14 cellular contexts compared by ENCODE assay signal in genomic region chr2:20353597-20353996, GRCh38. TPM values are rescaled to one million over a fixed set of nuclear protein-coding genes. Genes with fewer than 3 reads are reported as not detected.
A peak's percentile ranks its signal among the peaks of the same experiment; 100 is the strongest.
DNase-seq lines count a peak whose midpoint lies in the region; ATAC-seq and TF ChIP-seq lines count a peak whose summit lies in the region.
"Had no signal": no experiment of that assay in that cellular context is flagged by ENCODE, and none has a peak within 500 bp of the region (broad histone marks: within the 10 kb centered on the region; RNA-seq: fewer than 3 reads in every experiment).

No MANE protein-coding gene starts in this region.

- in situ Hi-C loops in IMR-90 (cut with MboI; ENCODE audit: low sequenced_read_pairs): no loop called here

- H3K79me2 ChIP-seq in H9 (ENCODE audit: insufficient read depth, low read length): peaks cover 14% of the 10 kb centered on the region; the same call in 1 of the 2 replicates

- H2AK9ac ChIP-seq in IMR-90 (replicated peaks; ENCODE audit: low read depth, low read length, poor library complexity): no peak overlapping the region

- H2BK120ac ChIP-seq in IMR-90 (ENCODE audit: low read depth, low read length) (no peak overlapping the region), H9 (ENCODE audit: low read depth, low read length, poor library complexity, severe bottlenecking) (no peak overlapping the region)

- no peaks in the 10 kb centered on the region for H3K27me3 ChIP-seq in IMR-90 (ENCODE audit: control insufficient read depth, insufficient read depth, low read length)
- H3K27me3 ChIP-seq in H9 (ENCODE audit: insufficient read depth, low read length): no peaks in the 10 kb centered on the region
- H3K27me3 ChIP-seq: BLaER1 had no signal

- H2BK12ac ChIP-seq in H9 (ENCODE audit: insufficient read length, low read depth, low read length): no peak overlapping the region

- H3K4me2 ChIP-seq in IMR-90 (ENCODE audit: low read depth, low read length) (no peak overlapping the region), H9 (ENCODE audit: insufficient read depth, insufficient read length, low read length) (no peak overlapping the region)
- H3K4me2 ChIP-seq: BLaER1 had no signal

- H3K14ac ChIP-seq in IMR-90 (replicated peaks; ENCODE audit: low read depth, low read length) (no peak overlapping the region), H9 (ENCODE audit: insufficient read depth, low read length) (no peak overlapping the region)

- H3K9me3 Mint-ChIP-seq in H9: no peaks in the 10 kb centered on the region
- H3K9me3 Mint-ChIP-seq: neural crest cell had no signal

- H3K23ac ChIP-seq in IMR-90 (ENCODE audit: low read depth, low read length): no peak overlapping the region; the same call in 1 of the 2 replicates
- H3K23ac ChIP-seq in H9 (ENCODE audit: insufficient read length, low read depth, low read length): no peak overlapping the region

- H3T11ph ChIP-seq in H9 (ENCODE audit: low read length): no peak overlapping the region

- H4K91ac ChIP-seq in IMR-90 (ENCODE audit: insufficient read depth, low read depth, low read length): no peak overlapping the region
- H4K91ac ChIP-seq in H9 (ENCODE audit: insufficient read length, low read depth, low read length): no peak overlapping the region

- H3K27ac Mint-ChIP-seq in H9: no peak overlapping the region

- WGBS in IMR-90 (ENCODE audit: extremely low coverage in 2 of 2, insufficient read length in 1 of 2), 2 experiments: no CpG with 5 or more reads among the region's 5 CpGs
- no CpG with 5 or more reads among the region's 5 CpGs for WGBS in H9 (ENCODE audit: extremely low coverage, insufficient read length, low lambda C conversion rate)

- no peaks in the 10 kb centered on the region for H3K36me3 ChIP-seq in IMR-90 (ENCODE audit: control insufficient read depth, insufficient read depth, low read length)

- H3K79me1 ChIP-seq in IMR-90 (ENCODE audit: low read depth in 1 of 2, low read length in 2 of 2): peaks cover 0 to 12% of the 10 kb centered on the region in 2 experiments; a peak in 3 of 4 replicates
- no peaks in the 10 kb centered on the region for H3K79me1 ChIP-seq in H9 (ENCODE audit: insufficient read depth, low read depth, low read length, poor library complexity, severe bottlenecking)

- H2AK5ac ChIP-seq in IMR-90 (ENCODE audit: low read depth, low read length) (peak overlapping the region; percentile 53; the same call in 1 of the 2 replicates), H9 (ENCODE audit: insufficient read length, low read length) (no peak overlapping the region)

- H2AFZ ChIP-seq in IMR-90 (replicated peaks; ENCODE audit: low read length, poor library complexity) (no peak overlapping the region), H9 (ENCODE audit: low read length) (no peak overlapping the region)

- DNase-seq in COLO668 (lab: John Stamatoyannopoulos, UW; ENCODE audit: unreplicated experiment): peak; percentile 80
- DNase-seq in IMR-90: no peak
- DNase-seq in NCI-H82 (lab: John Stamatoyannopoulos, UW): peak; percentile 98
- no peak for DNase-seq in H9
- DNase-seq in activated CD8-positive, alpha-beta memory T cell treated with anti-CD3 and anti-CD28 coated beads, Interleukin-2, amount 50 U/mL, for 4 hours: no peak
- no peak for DNase-seq in superior temporal gyrus (ENCODE audit: extremely low spot score)
- DNase-seq: activated CD8-positive, alpha-beta memory T cell treated with anti-CD3 and anti-CD28 coated beads for 24 hours; dermis blood vessel endothelial cell; H7; KG1 had no signal

- no TSS peak for BruUV-seq in IMR-90 (replicated peaks; lab: Mats Ljungman, UMichigan)

- intact Hi-C loops in IMR-90 (cut with micrococcal nuclease): no loop called here

- no peak overlapping the region for H2BK5ac ChIP-seq in IMR-90 (ENCODE audit: low read depth, low read length, poor library complexity, severe bottlenecking)
- H2BK5ac ChIP-seq in H9 (ENCODE audit: insufficient read length, low read length): no peak overlapping the region

- H3K56ac ChIP-seq in IMR-90 (ENCODE audit: extremely low read depth, insufficient read depth, low read length) (no peak overlapping the region), H9 (ENCODE audit: insufficient read length, low read depth, low read length) (no peak overlapping the region)

- no peaks in the 10 kb centered on the region for H3K27me3 Mint-ChIP-seq in H9 (ENCODE audit: low read depth)

- dilution Hi-C loops in IMR-90 (cut with HindIII; ENCODE audit: low sequenced_read_pairs, unreplicated experiment): no loop called here

- CTCF ChIA-PET in IMR-90 (lab: Yijun Ruan, JAX): no interaction called here

- no peak overlapping the region for H2BK20ac ChIP-seq in IMR-90 (ENCODE audit: low read depth, low read length)
- H2BK20ac ChIP-seq in H9 (ENCODE audit: low read depth, low read length, poor library complexity, severe bottlenecking): no peak overlapping the region

- H3K9ac ChIP-seq in IMR-90 (ENCODE audit: low read depth, low read length): no peak overlapping the region
- H3K9ac ChIP-seq in H9 (ENCODE audit: extremely low read depth, insufficient read length, low read length): no peak overlapping the region
- H3K9ac ChIP-seq: BLaER1 had no signal

- H3K4me1 Mint-ChIP-seq in H9: peaks cover 2 to 11% of the 10 kb centered on the region in 2 experiments

- H4K20me1 ChIP-seq in IMR-90 (ENCODE audit: insufficient read depth, low read length): peaks cover 15% of the 10 kb centered on the region
- H4K20me1 ChIP-seq in H9 (ENCODE audit: control insufficient read depth, insufficient read depth, insufficient read length): no peaks in the 10 kb centered on the region

- no peaks in the 10 kb centered on the region for H3K9me3 ChIP-seq in IMR-90 (ENCODE audit: control insufficient read depth, insufficient read depth, low read length)
- H3K9me3 ChIP-seq in iPS-18c (ENCODE audit: control insufficient read depth, insufficient read depth, low read length): no peaks in the 10 kb centered on the region
- H3K9me3 ChIP-seq in H9 (ENCODE audit: control insufficient read depth, low read depth, low read length): no peaks in the 10 kb centered on the region
- H3K9me3 ChIP-seq: BLaER1 had no signal

- H3K4me3 Mint-ChIP-seq in H9: no peak overlapping the region
- H3K4me3 Mint-ChIP-seq: neural crest cell had no signal

- POLR2A ChIA-PET in IMR-90 (lab: Charles Lee; ENCODE audit: unreplicated experiment): no interaction called here

- TF ChIP-seq RAD21 in IMR-90 (IDR thresholded peaks at IDR 0.05; ENCODE audit: low read length): no peak

- peaks cover 1 to 2% (median 2%) of the 10 kb centered on the region in 3 experiments; a peak in 6 of 7 replicates for H3K36me3 Mint-ChIP-seq in H9 (ENCODE audit: insufficient read depth in 1 of 3, low read depth in 3 of 3)

- no peak for TF ChIP-seq CTCF in IMR-90 (conservative IDR thresholded peaks at IDR 0.05; ENCODE audit: low read depth, low read length)
- no peak for TF ChIP-seq CTCF in H9 (conservative IDR thresholded peaks at IDR 0.05)

- H3K4ac ChIP-seq in IMR-90 (ENCODE audit: low read depth, low read length) (no peak overlapping the region), H9 (ENCODE audit: low read depth, low read length) (no peak overlapping the region)

- H3K27ac ChIP-seq in IMR-90 (ENCODE audit: insufficient read depth, low read length) (no peak overlapping the region), H9 (ENCODE audit: insufficient read length, low read depth, low read length) (no peak overlapping the region)
- H3K27ac ChIP-seq: BLaER1 had no signal

- ATAC-seq in IMR-90 (ENCODE audit: low read depth): no peak
- ATAC-seq in GM18502 (IDR thresholded peaks at IDR 0.05; ENCODE audit: poor library complexity, unreplicated experiment): no peak

- H4K8ac ChIP-seq in IMR-90 (ENCODE audit: low read depth in 2 of 2, low read length in 2 of 2) (no peak overlapping the region), H9 (replicated peaks; ENCODE audit: insufficient read length, low read depth, low read length) (no peak overlapping the region)

- peaks cover 4% of the 10 kb centered on the region for H3K4me1 ChIP-seq in IMR-90 (ENCODE audit: control insufficient read depth, insufficient read depth, low read length)
- H3K4me1 ChIP-seq in H9 (ENCODE audit: insufficient read depth, low read length): no peaks in the 10 kb centered on the region

- H3K9me1 ChIP-seq in IMR-90 (ENCODE audit: insufficient read depth, low read length): peaks cover 2% of the 10 kb centered on the region; the same call in 1 of the 2 replicates

- no peak overlapping the region for H3K4me3 ChIP-seq in IMR-90 (ENCODE audit: insufficient read depth, low read depth, low read length)
- H3K4me3 ChIP-seq in iPS-18c (ENCODE audit: insufficient read depth, low read depth, low read length): 0 out of 2 replicates have a peak overlapping the region, but pooled peaks have one; percentile 4
- H3K4me3 ChIP-seq: BLaER1 had no signal

- TF ChIP-seq POLR2A in IMR-90 (IDR thresholded peaks at IDR 0.05; ENCODE audit: low read depth, low read length): no peak

- H4K5ac ChIP-seq in IMR-90 (ENCODE audit: low read depth, low read length): no peak overlapping the region
- no peak overlapping the region for H4K5ac ChIP-seq in H9 (ENCODE audit: insufficient read length, low read depth, low read length)

- H3K18ac ChIP-seq in IMR-90 (ENCODE audit: low read depth, low read length): no peak overlapping the region
- H3K18ac ChIP-seq in H9 (ENCODE audit: insufficient read length, low read depth, low read length): no peak overlapping the region

- H3K23me2 ChIP-seq in H9 (ENCODE audit: insufficient read length, low read depth, low read length, poor library complexity, severe bottlenecking): peaks cover 7% of the 10 kb centered on the region

- H2BK15ac ChIP-seq in IMR-90 (ENCODE audit: low read depth, low read length) (no peak overlapping the region), H9 (ENCODE audit: low read depth, low read length) (no peak overlapping the region)

TF ChIP-seq in IMR-90, 13 proteins besides CTCF, POLR2A, EP300 and RAD21:
- TF ChIP-seq MXI1 (IDR thresholded peaks at IDR 0.05; ENCODE audit: borderline replicate concordance, low read depth, low read length): no peak
- TF ChIP-seq NFE2L2 (IDR thresholded peaks at IDR 0.05; ENCODE audit: low read depth, low read length): no peak
- no peak for TF ChIP-seq CHD1 (IDR thresholded peaks at IDR 0.05; ENCODE audit: low read depth, low read length)
- TF ChIP-seq CEBPB (IDR thresholded peaks at IDR 0.05; ENCODE audit: low read depth, low read length): no peak
- TF ChIP-seq RCOR1 (IDR thresholded peaks at IDR 0.05; ENCODE audit: insufficient replicate concordance, low read length): no peak
- TF ChIP-seq USF2 (IDR thresholded peaks at IDR 0.05; ENCODE audit: low read depth, low read length): no peak

RNA-seq across cellular contexts. Expression of gene PUM2, which starts 3.0 kb away (rescaled TPM):
- 35.6 and 38.4 TPM in 2 replicates for total RNA-seq in IMR-90 (2012; rRNA removed)
- polyA plus RNA-seq in IMR-90 (2012; rRNA removed): 16.4 and 18.8 TPM in 2 replicates
- 4.5 and 6.3 TPM in 2 replicates for polyA plus RNA-seq in IMR-90 (2012; cell fraction: cytosol; rRNA removed)
- polyA plus RNA-seq in IMR-90 (2012; cell fraction: nucleus; rRNA removed; ENCODE audit: low replicate concordance): 8.0 and 28.7 TPM in 2 replicates
- 92.3 and 96.6 TPM in 2 replicates for total RNA-seq in H9 (2021)

Comparison
In these comparisons a context has a peak if more than half of its experiments do, and no peak if none do; other contexts are left out.
1. DNase-seq: peak in COLO668 (single experiment) and NCI-H82 (single experiment); none in IMR-90 (single experiment), H9 (single experiment), activated CD8-positive, alpha-beta memory T cell treated with anti-CD3 and anti-CD28 coated beads, Interleukin-2, amount 50 U/mL, for 4 hours (single experiment) and superior temporal gyrus (single experiment).